ENCODE assay signal across 1 cellular context in genomic region chr4:10201356-10202223, GRCh38.
TF ChIP-seq lines count a peak whose summit lies in the region.

No MANE protein-coding gene starts in this region.

TF ChIP-seq in K562, 482 proteins besides CTCF, POLR2A, EP300 and RAD21 (continued from another document and continues in another):
- no peak for TF ChIP-seq TEAD4 (IDR thresholded peaks at IDR 0.05; ENCODE audit: low read length)
- TF ChIP-seq TEAD4 (CRISPR knock-in tag; IDR thresholded peaks at IDR 0.05; ENCODE audit: borderline replicate concordance) = no peak
- peak; percentile 50; the same call in 1 of the 2 replicates for TF ChIP-seq TFAP4 (CRISPR knock-in tag; IDR thresholded peaks at IDR 0.05; ENCODE audit: borderline replicate concordance)
- no peak for TF ChIP-seq POLR3A (IDR thresholded peaks at IDR 0.05; ENCODE audit: borderline replicate concordance, extremely low read depth, insufficient read depth, insufficient read length)
- no peak for TF ChIP-seq STAT6 (CRISPR knock-in tag; IDR thresholded peaks at IDR 0.05)
- TF ChIP-seq ZNF316 (IDR thresholded peaks at IDR 0.05) = peak; percentile 61
- no peak for TF ChIP-seq NR2F6 (CRISPR knock-in tag; IDR thresholded peaks at IDR 0.05)
- TF ChIP-seq ZNF695 (CRISPR knock-in tag; IDR thresholded peaks at IDR 0.05) = no peak
- TF ChIP-seq SMC3 (conservative IDR thresholded peaks at IDR 0.05; ENCODE audit: insufficient read depth, low read depth, low read length) = no peak
- TF ChIP-seq ID3 (CRISPR knock-in tag; IDR thresholded peaks at IDR 0.05) = no peak
- TF ChIP-seq ID3 (tag; IDR thresholded peaks at IDR 0.05) = no peak
- 0 out of 6 replicates have a peak, but pooled peaks of 1 of the 3 experiments have one; percentile 24 for TF ChIP-seq ZBTB11 (CRISPR knock-in tag; IDR thresholded peaks at IDR 0.05)
- no peak for TF ChIP-seq SNAPC5 (CRISPR knock-in tag; IDR thresholded peaks at IDR 0.05)
- no peak for TF ChIP-seq ZNF121 (CRISPR knock-in tag; conservative IDR thresholded peaks at IDR 0.05)
- TF ChIP-seq RFX7 (CRISPR knock-in tag; IDR thresholded peaks at IDR 0.05) = no peak
- TF ChIP-seq ATF2 (CRISPR knock-in tag; IDR thresholded peaks at IDR 0.05) = no peak
- TF ChIP-seq SRSF9 (IDR thresholded peaks at IDR 0.05; ENCODE audit: borderline replicate concordance, low read depth, low read length) = no peak
- TF ChIP-seq IFI16 (CRISPR knock-in tag; IDR thresholded peaks at IDR 0.05) = no peak
- TF ChIP-seq RERE (CRISPR knock-in tag; IDR thresholded peaks at IDR 0.05; ENCODE audit: borderline replicate concordance) = no peak
- TF ChIP-seq ATF1 (CRISPR knock-in tag; IDR thresholded peaks at IDR 0.05) = no peak
- no peak for TF ChIP-seq ATF1 (tag; IDR thresholded peaks at IDR 0.05)
- TF ChIP-seq PCBP1 (IDR thresholded peaks at IDR 0.05; ENCODE audit: low read depth, low read length, poor library complexity, severe bottlenecking) = no peak
- TF ChIP-seq ZNF778 (CRISPR knock-in tag; IDR thresholded peaks at IDR 0.05) = no peak
- TF ChIP-seq PRMT5 (CRISPR knock-in tag; IDR thresholded peaks at IDR 0.05) = no peak
- no peak for TF ChIP-seq GATAD2B (IDR thresholded peaks at IDR 0.05; ENCODE audit: borderline replicate concordance)
- TF ChIP-seq ZMIZ1 (IDR thresholded peaks at IDR 0.05; ENCODE audit: low read depth in 2 of 2, low read length in 2 of 2) = no peak
- TF ChIP-seq HMGXB4 (CRISPR knock-in tag; IDR thresholded peaks at IDR 0.05) = 0 out of 2 replicates have a peak, but pooled peaks have one; percentile 6
- TF ChIP-seq ELK3 (CRISPR knock-in tag; IDR thresholded peaks at IDR 0.05) = no peak
- no peak for TF ChIP-seq FOXJ2 (tag; IDR thresholded peaks at IDR 0.05)
- no peak for TF ChIP-seq ELF4 (CRISPR knock-in tag; IDR thresholded peaks at IDR 0.05)
- no peak for TF ChIP-seq DIDO1 (tag; IDR thresholded peaks at IDR 0.05; ENCODE audit: low read depth)
- no peak for TF ChIP-seq XRCC3 (IDR thresholded peaks at IDR 0.05)
- TF ChIP-seq ZNF76 (CRISPR knock-in tag; IDR thresholded peaks at IDR 0.05; ENCODE audit: borderline replicate concordance) = no peak
- TF ChIP-seq TGIF2 (CRISPR knock-in tag; IDR thresholded peaks at IDR 0.05) = no peak
- no peak for TF ChIP-seq SMAD1 (IDR thresholded peaks at IDR 0.05; ENCODE audit: low read depth, low read length, partially characterized antibody)
- no peak for TF ChIP-seq EHMT2 (IDR thresholded peaks at IDR 0.05)
- TF ChIP-seq KHSRP (IDR thresholded peaks at IDR 0.05) = no peak
- no peak for TF ChIP-seq ZNF589 (CRISPR knock-in tag; IDR thresholded peaks at IDR 0.05; ENCODE audit: low read depth)
- no peak for TF ChIP-seq RB1 (IDR thresholded peaks at IDR 0.05; ENCODE audit: low read depth)
- TF ChIP-seq RBBP5 (IDR thresholded peaks at IDR 0.05; ENCODE audit: borderline replicate concordance, insufficient read depth, low read length, poor library complexity, severe bottlenecking) = no peak
- no peak for TF ChIP-seq RBFOX2 (IDR thresholded peaks at IDR 0.05; ENCODE audit: low read depth, low read length)
- TF ChIP-seq ZNF239 (CRISPR knock-in tag; IDR thresholded peaks at IDR 0.05) = no peak
- TF ChIP-seq NCOR1 (IDR thresholded peaks at IDR 0.05) = no peak
- no peak for TF ChIP-seq HDAC2 (IDR thresholded peaks at IDR 0.05)
- no peak for TF ChIP-seq ARNT (IDR thresholded peaks at IDR 0.05)
